ENCODE assay signal across 8 cellular contexts in genomic region chr16:29962344-29962994, GRCh38. TPM values are rescaled to one million over a fixed set of nuclear protein-coding genes. Genes with fewer than 3 reads are reported as not detected.
A peak's percentile ranks its signal among the peaks of the same experiment; 100 is the strongest.
DNase-seq lines count a peak whose midpoint lies in the region; ATAC-seq lines count a peak whose summit lies in the region.

No MANE protein-coding gene starts in this region.

- peak overlapping the region; percentile 87 for H3K27ac Mint-ChIP-seq in activated T-cell treated with anti-CD3 and anti-CD28 coated beads, Interleukin-2, amount 50 U/mL, for 72 hours
- H3K27ac Mint-ChIP-seq in T-cell = peak overlapping the region; percentile 89 to 92

- H3K4me3 Mint-ChIP-seq in activated T-cell treated with anti-CD3 and anti-CD28 coated beads, Interleukin-2, amount 50 U/mL, for 72 hours = peak overlapping the region; percentile 89 to 97
- peak overlapping the region; percentile 87 to 90 (median 88) for H3K4me3 Mint-ChIP-seq in T-cell

- CTCF ChIA-PET in T-cell (lab: Charles Lee) = interaction anchor here in 1 of 2 donors (0.5 to 2.5 kb wide), 6 partner anchors 11 to 95 kb away, joined by 3 to 22 read pairs (median 4); partner anchors contain the start of genes HIRIP3, KCTD13 and TAOK2

- H3K27me3 Mint-ChIP-seq in activated T-cell treated with anti-CD3 and anti-CD28 coated beads, Interleukin-2, amount 50 U/mL, for 72 hours (ENCODE audit: low read depth) = no peaks in the 10 kb centered on the region
- no peaks in the 10 kb centered on the region for H3K27me3 Mint-ChIP-seq in T-cell

- H3K36me3 Mint-ChIP-seq in activated T-cell treated with anti-CD3 and anti-CD28 coated beads, Interleukin-2, amount 50 U/mL, for 72 hours (ENCODE audit: insufficient read depth in 2 of 2) = peaks cover 1 to 2% of the 10 kb centered on the region in 2 donors
- H3K36me3 Mint-ChIP-seq in T-cell = no peaks in the 10 kb centered on the region

- H3K9me3 Mint-ChIP-seq in activated T-cell treated with anti-CD3 and anti-CD28 coated beads, Interleukin-2, amount 50 U/mL, for 72 hours = no peaks in the 10 kb centered on the region
- H3K9me3 Mint-ChIP-seq in T-cell = no peaks in the 10 kb centered on the region

- peaks cover 6% of the 10 kb centered on the region for H3K4me1 ChIP-seq in neuron (ENCODE audit: insufficient read depth, low read length)

- no peak for DNase-seq in activated T-cell treated with anti-CD3 and anti-CD28 coated beads, Interleukin-2, amount 50 U/mL, for 72 hours
- DNase-seq in activated T-cell treated with anti-CD3 and anti-CD28 coated beads, Interleukin-2, amount 50 U/mL, for 1 hour = no peak
- no peak for DNase-seq in T-cell
- DNase-seq in fibroblast of peridontal ligament (ENCODE audit: extremely low read depth) = peak; percentile 58
- DNase-seq in putamen (ENCODE audit: low spot score) = no peak
- DNase-seq in activated CD4-positive, alpha-beta T cell treated with anti-CD3 and anti-CD28 coated beads, Interleukin-2, amount 50 U/mL, for 48 hours = no peak

- peaks cover 2% of the 10 kb centered on the region for H3K9me3 ChIP-seq in neuron (ENCODE audit: low read length)

- no peaks in the 10 kb centered on the region for H3K27me3 ChIP-seq in neuron (ENCODE audit: insufficient read depth, low read length)

- peaks cover 6% of the 10 kb centered on the region for H3K36me3 ChIP-seq in neuron (ENCODE audit: insufficient read depth, low read length)

- H3K4me3 ChIP-seq in neuron (ENCODE audit: low read length) = peak overlapping the region; percentile 62

- peaks cover 20% of the 10 kb centered on the region for H3K4me1 Mint-ChIP-seq in activated T-cell treated with anti-CD3 and anti-CD28 coated beads, Interleukin-2, amount 50 U/mL, for 72 hours (ENCODE audit: low read depth)
- peaks cover 19 to 30% (median 24%) of the 10 kb centered on the region in 3 donors for H3K4me1 Mint-ChIP-seq in T-cell

- H2AFZ ChIP-seq in neuron (ENCODE audit: low read depth, low read length) = peak overlapping the region; percentile 44

- no peak for ATAC-seq in activated T-cell treated with anti-CD3 and anti-CD28 coated beads, Interleukin-2, amount 50 U/mL, for 72 hours (replicated peaks in 1 of 2)
- no peak for ATAC-seq in T-cell (replicated peaks in 1 of 4)
- ATAC-seq in HG02885 (IDR thresholded peaks at IDR 0.05; ENCODE audit: poor library complexity, unreplicated experiment) = no peak

- POLR2A ChIA-PET in T-cell (lab: Charles Lee) = interaction anchor here (0.5 to 1.2 kb wide), 6 partner anchors 11 to 1667 kb away, joined by 4 to 7 read pairs (median 4); partner anchors contain the start of gene TAOK2 (in 1 of the 2)

RNA-seq across cellular contexts. Expression of gene TMEM219, which starts 0.6 kb away (rescaled TPM):
- total RNA-seq in activated T-cell treated with anti-CD3 and anti-CD28 coated beads, Interleukin-2, amount 50 U/mL, for 72 hours = 10 to 100 TPM; 84.5 to 84.7 TPM
- 10 to 100 TPM; 66.7 to 93.9 (median 80.4) TPM for total RNA-seq in T-cell

RNA-seq across cellular contexts. Expression of gene TAOK2, which starts 11.2 kb away (rescaled TPM):
- 10 to 100 TPM; 31.1 to 35.0 TPM for total RNA-seq in activated T-cell treated with anti-CD3 and anti-CD28 coated beads, Interleukin-2, amount 50 U/mL, for 72 hours
- 10 to 100 TPM; 26.1 to 58.3 (median 55.9) TPM for total RNA-seq in T-cell

RNA-seq across cellular contexts. Expression of gene HIRIP3, which starts 32.9 kb away (rescaled TPM):
- total RNA-seq in activated T-cell treated with anti-CD3 and anti-CD28 coated beads, Interleukin-2, amount 50 U/mL, for 72 hours = 10 to 100 TPM; 38.8 to 45.8 TPM
- total RNA-seq in T-cell = 10 to 100 TPM; 15.0 to 22.8 (median 20.3) TPM

RNA-seq across cellular contexts. Expression of gene INO80E, which starts 33.6 kb away (rescaled TPM):
- total RNA-seq in activated T-cell treated with anti-CD3 and anti-CD28 coated beads, Interleukin-2, amount 50 U/mL, for 72 hours = 100 to 1,000 TPM in 1 of 2 donors, 10 to 100 TPM in 1; 98.5 to 116 TPM
- total RNA-seq in T-cell = 100 to 1,000 TPM in 3 of 5 donors, 10 to 100 TPM in 2; 84.8 to 152 (median 128) TPM

RNA-seq across cellular contexts. Expression of gene KCTD13, which starts 36.4 kb away (rescaled TPM):
- 10 to 100 TPM; 45.3 to 46.8 TPM for total RNA-seq in activated T-cell treated with anti-CD3 and anti-CD28 coated beads, Interleukin-2, amount 50 U/mL, for 72 hours
- total RNA-seq in T-cell = 10 to 100 TPM; 48.4 to 87.3 (median 79.1) TPM
